In genomic region chr14:67551940-67552339, GRCh38 we compare ENCODE assay signal across 2 cellular contexts.
TF ChIP-seq lines count a peak whose summit lies in the region.

No MANE protein-coding gene starts in this region.

TF ChIP-seq in H1, 55 proteins besides CTCF, POLR2A, EP300 and RAD21 (continues in another document):
- TF ChIP-seq JUND (IDR thresholded peaks at IDR 0.05; ENCODE audit: low read length) = no peak
- no peak for TF ChIP-seq POLR2AphosphoS5 (IDR thresholded peaks at IDR 0.05; ENCODE audit: low read depth, low read length)
- no peak for TF ChIP-seq RFX5 (IDR thresholded peaks at IDR 0.05; ENCODE audit: borderline replicate concordance, low read depth, low read length)
- no peak for TF ChIP-seq E2F6 (IDR thresholded peaks at IDR 0.05)
- no peak for TF ChIP-seq TAF7 (optimal IDR thresholded peaks at IDR 0.05; ENCODE audit: borderline replicate concordance, low read depth, low read length)
- no peak for TF ChIP-seq SIN3A (conservative IDR thresholded peaks at IDR 0.05 in 1 of 2, IDR thresholded peaks at IDR 0.05 in 1 of 2; ENCODE audit: low read depth in 1 of 2, low read length in 2 of 2)
- no peak for TF ChIP-seq ATF2 (IDR thresholded peaks at IDR 0.05; ENCODE audit: low read length)
- TF ChIP-seq TBP (IDR thresholded peaks at IDR 0.05; ENCODE audit: low read depth, low read length) = no peak
- TF ChIP-seq TEAD4 (IDR thresholded peaks at IDR 0.05; ENCODE audit: low read depth, low read length) = no peak
- no peak for TF ChIP-seq CBX8 (IDR thresholded peaks at IDR 0.05; ENCODE audit: borderline replicate concordance, low read depth, low read length)
- TF ChIP-seq CTBP2 (IDR thresholded peaks at IDR 0.05; ENCODE audit: borderline replicate concordance, insufficient read depth, insufficient read length, low read length) = no peak
- TF ChIP-seq NANOG (IDR thresholded peaks at IDR 0.05; ENCODE audit: insufficient read depth, low read depth, low read length, poor library complexity, severe bottlenecking) = no peak
- TF ChIP-seq CHD7 (IDR thresholded peaks at IDR 0.05; ENCODE audit: insufficient replicate concordance, low read length) = no peak
- no peak for TF ChIP-seq CHD1 (IDR thresholded peaks at IDR 0.05; ENCODE audit: low read depth, low read length)

TF ChIP-seq in HepG2, 621 proteins besides CTCF, POLR2A, EP300 and RAD21:
- TF ChIP-seq CEBPB (IDR thresholded peaks at IDR 0.05; ENCODE audit: borderline replicate concordance, low read depth, low read length) (no peak), NFIB (CRISPR knock-in tag; IDR thresholded peaks at IDR 0.05; ENCODE audit: borderline replicate concordance) (no peak), ZNF550 (CRISPR knock-in tag; IDR thresholded peaks at IDR 0.05; ENCODE audit: borderline replicate concordance) (no peak), ATF2 (CRISPR knock-in tag; IDR thresholded peaks at IDR 0.05) (no peak), NFYC (CRISPR knock-in tag; IDR thresholded peaks at IDR 0.05) (no peak), AHR (CRISPR knock-in tag; IDR thresholded peaks at IDR 0.05) (no peak), ZNF644 (CRISPR knock-in tag; IDR thresholded peaks at IDR 0.05; ENCODE audit: low read depth) (no peak), ZMYM2 (CRISPR knock-in tag; IDR thresholded peaks at IDR 0.05) (no peak), ZNF24 (IDR thresholded peaks at IDR 0.05) (no peak), ZNF607 (CRISPR knock-in tag; IDR thresholded peaks at IDR 0.05; ENCODE audit: borderline replicate concordance) (no peak), ZBTB42 (CRISPR knock-in tag; IDR thresholded peaks at IDR 0.05) (no peak), ARNT2 (CRISPR knock-in tag; IDR thresholded peaks at IDR 0.05; ENCODE audit: low read depth) (no peak), MLXIP (CRISPR knock-in tag; IDR thresholded peaks at IDR 0.05; ENCODE audit: borderline replicate concordance) (no peak), TFDP1 (CRISPR knock-in tag; IDR thresholded peaks at IDR 0.05; ENCODE audit: borderline replicate concordance) (no peak), ZNF674 (CRISPR knock-in tag; IDR thresholded peaks at IDR 0.05; ENCODE audit: low read depth) (no peak), ADNP (CRISPR knock-in tag; IDR thresholded peaks at IDR 0.05) (no peak), ZNF563 (CRISPR knock-in tag; IDR thresholded peaks at IDR 0.05) (no peak), ARID4A (CRISPR knock-in tag; IDR thresholded peaks at IDR 0.05; ENCODE audit: borderline replicate concordance) (no peak), WIZ (CRISPR knock-in tag; IDR thresholded peaks at IDR 0.05) (no peak), ARID2 (CRISPR knock-in tag; IDR thresholded peaks at IDR 0.05; ENCODE audit: borderline replicate concordance) (no peak)
